ENCODE assay signal across 14 cellular contexts in genomic region chr10:71761541-71762113, GRCh38. TPM values are rescaled to one million over a fixed set of nuclear protein-coding genes. Genes with fewer than 3 reads are reported as not detected.
A peak's percentile ranks its signal among the peaks of the same experiment; 100 is the strongest.
DNase-seq lines count a peak whose midpoint lies in the region; ATAC-seq and TF ChIP-seq lines count a peak whose summit lies in the region.
"Had no signal": no experiment of that assay in that cellular context is flagged by ENCODE, and none has a peak within 500 bp of the region (broad histone marks: within the 10 kb centered on the region; RNA-seq: fewer than 3 reads in every experiment).

No MANE protein-coding gene starts in this region.

- H3K27ac Mint-ChIP-seq in activated CD4-positive, alpha-beta memory T cell treated with anti-CD3 and anti-CD28 coated beads for 36 hours, result peak overlapping the region; percentile 84
- H3K27ac Mint-ChIP-seq in stimulated activated memory B cell treated with anti-CD40 and anti-IgM and Interleukin-4, amounts not matched to agents 10 μg/mL and 1 μg/mL and 100 μg/mL, for 72 hours, result peak overlapping the region; percentile 58

- H3K27me3 Mint-ChIP-seq in activated CD4-positive, alpha-beta memory T cell treated with anti-CD3 and anti-CD28 coated beads for 36 hours, result no peaks in the 10 kb centered on the region
- H3K27me3 Mint-ChIP-seq in stimulated activated memory B cell treated with anti-CD40 and anti-IgM and Interleukin-4, amounts not matched to agents 10 μg/mL and 1 μg/mL and 100 μg/mL, for 72 hours, result no peaks in the 10 kb centered on the region

- no peak for ATAC-seq in stimulated activated memory B cell treated with anti-CD40 and anti-IgM and Interleukin-4, amounts not matched to agents 10 μg/mL and 1 μg/mL and 100 μg/mL, for 72 hours
- ATAC-seq: left lung had no signal

- peaks cover 62 to 92% (median 80%) of the 10 kb centered on the region in 3 donors for H3K4me1 ChIP-seq in esophagus squamous epithelium

- H3K4me3 Mint-ChIP-seq in activated CD4-positive, alpha-beta memory T cell treated with anti-CD3 and anti-CD28 coated beads for 36 hours, result no peak overlapping the region
- H3K4me3 Mint-ChIP-seq in stimulated activated memory B cell treated with anti-CD40 and anti-IgM and Interleukin-4, amounts not matched to agents 10 μg/mL and 1 μg/mL and 100 μg/mL, for 72 hours, result no peak overlapping the region

- intact Hi-C loops in activated CD4-positive, alpha-beta memory T cell treated with anti-CD3 and anti-CD28 coated beads for 36 hours (cut with micrococcal nuclease), result loop anchor here (10.0 kb wide), 1 partner anchor 1187 kb away; no protein-coding TSS in a partner anchor
- intact Hi-C loops in esophagus squamous epithelium (cut with DNase I), result no loop called here

- WGBS in esophagus squamous epithelium, 2 donors, result 80 to 81% methylated on average over 2 to 19 of the region's 26 CpGs

- POLR2A ChIA-PET in activated CD4-positive, alpha-beta memory T cell treated with anti-CD3 and anti-CD28 coated beads for 36 hours (lab: Charles Lee), result no interaction called here

- no peak for TF ChIP-seq CTCF in esophagus squamous epithelium (IDR thresholded peaks at IDR 0.05)
- no peak for TF ChIP-seq CTCF in GM13977 (IDR thresholded peaks at IDR 0.05; ENCODE audit: extremely low read depth, insufficient read depth, missing control alignments)

- in situ Hi-C loops in GM13977 (cut with MboI; ENCODE audit: low pct_unique_long_range_greater_than_20kb, low sequenced_read_pairs, unreplicated experiment), result no loop called here

- DNase-seq in activated T-cell treated with anti-CD3 and anti-CD28 coated beads, Interleukin-2, amount 50 U/mL, for 1 hour, result peak; percentile 25
- no peak for DNase-seq in activated T-cell treated with anti-CD3 and anti-CD28 coated beads, Interleukin-2, amount 50 U/mL, for 48 hours
- no peak for DNase-seq in activated CD4-positive, alpha-beta memory T cell treated with anti-CD3 and anti-CD28 coated beads for 36 hours
- no peak for DNase-seq in esophagus squamous epithelium (lab: John Stamatoyannopoulos, UW)
- no peak for DNase-seq in GM13977 (ENCODE audit: low spot score)
- no peak for DNase-seq in NCI-H524 (lab: John Stamatoyannopoulos, UW)
- DNase-seq in SIG-M5 (lab: John Stamatoyannopoulos, UW), result no peak
- DNase-seq: HCEC 1CT, Kasumi-1, left lung, NCI-H226, SHP77 treated with DMSO at 0.1 percent for 48 hours had no signal

- H3K27me3 ChIP-seq in esophagus squamous epithelium, result no peaks in the 10 kb centered on the region
- H3K27me3 ChIP-seq: left lung had no signal

- no peak overlapping the region for H3K4me3 ChIP-seq in esophagus squamous epithelium
- H3K4me3 ChIP-seq: left lung had no signal

- no peak for TF ChIP-seq POLR2A in esophagus squamous epithelium (IDR thresholded peaks at IDR 0.05)

- H3K4me1 Mint-ChIP-seq in activated CD4-positive, alpha-beta memory T cell treated with anti-CD3 and anti-CD28 coated beads for 36 hours (ENCODE audit: low read depth), result peaks cover 95% of the 10 kb centered on the region
- H3K4me1 Mint-ChIP-seq in stimulated activated memory B cell treated with anti-CD40 and anti-IgM and Interleukin-4, amounts not matched to agents 10 μg/mL and 1 μg/mL and 100 μg/mL, for 72 hours, result peaks cover 64% of the 10 kb centered on the region

- no peaks in the 10 kb centered on the region for H3K9me3 Mint-ChIP-seq in activated CD4-positive, alpha-beta memory T cell treated with anti-CD3 and anti-CD28 coated beads for 36 hours
- H3K9me3 Mint-ChIP-seq in stimulated activated memory B cell treated with anti-CD40 and anti-IgM and Interleukin-4, amounts not matched to agents 10 μg/mL and 1 μg/mL and 100 μg/mL, for 72 hours, result no peaks in the 10 kb centered on the region

- H3K36me3 Mint-ChIP-seq in activated CD4-positive, alpha-beta memory T cell treated with anti-CD3 and anti-CD28 coated beads for 36 hours, result peaks cover 41% of the 10 kb centered on the region
- H3K36me3 Mint-ChIP-seq in stimulated activated memory B cell treated with anti-CD40 and anti-IgM and Interleukin-4, amounts not matched to agents 10 μg/mL and 1 μg/mL and 100 μg/mL, for 72 hours, result peaks cover 14% of the 10 kb centered on the region

- H3K9me3 ChIP-seq in esophagus squamous epithelium, result no peaks in the 10 kb centered on the region
- H3K9me3 ChIP-seq: left lung had no signal

- peaks cover 0 to 75% (median 0%) of the 10 kb centered on the region in 3 donors for H3K36me3 ChIP-seq in esophagus squamous epithelium

- CTCF ChIA-PET in activated CD4-positive, alpha-beta memory T cell treated with anti-CD3 and anti-CD28 coated beads for 36 hours (lab: Charles Lee), result interaction anchor here (0.7 kb wide), 1 partner anchor 35 kb away, joined by 3 read pairs; no protein-coding TSS in a partner anchor

- peak overlapping the region; percentile 75 to 99 (median 85) for H3K27ac ChIP-seq in esophagus squamous epithelium

RNA-seq across cellular contexts. Expression of gene VSIR, which starts 11.7 kb away (rescaled TPM):
- 100 to 1,000 TPM; 112 TPM for total RNA-seq in activated CD4-positive, alpha-beta memory T cell treated with anti-CD3 and anti-CD28 coated beads for 36 hours
- 10 to 100 TPM; 34.1 to 51.7 (median 44.8) TPM for total RNA-seq in esophagus squamous epithelium

RNA-seq across cellular contexts. Expression of gene C10orf105, which starts 42.0 kb away (rescaled TPM):
- total RNA-seq in activated CD4-positive, alpha-beta memory T cell treated with anti-CD3 and anti-CD28 coated beads for 36 hours, result under 1 TPM; 0.63 to 0.76 TPM
- total RNA-seq in esophagus squamous epithelium, result under 1 TPM in 2 of 4 donors, not detected in 2; under 0.01 to 0.15 TPM
- total RNA-seq: pulmonary artery endothelial cell had no signal
